20 cellular contexts compared by ENCODE assay signal in the genomic region with DNA sequence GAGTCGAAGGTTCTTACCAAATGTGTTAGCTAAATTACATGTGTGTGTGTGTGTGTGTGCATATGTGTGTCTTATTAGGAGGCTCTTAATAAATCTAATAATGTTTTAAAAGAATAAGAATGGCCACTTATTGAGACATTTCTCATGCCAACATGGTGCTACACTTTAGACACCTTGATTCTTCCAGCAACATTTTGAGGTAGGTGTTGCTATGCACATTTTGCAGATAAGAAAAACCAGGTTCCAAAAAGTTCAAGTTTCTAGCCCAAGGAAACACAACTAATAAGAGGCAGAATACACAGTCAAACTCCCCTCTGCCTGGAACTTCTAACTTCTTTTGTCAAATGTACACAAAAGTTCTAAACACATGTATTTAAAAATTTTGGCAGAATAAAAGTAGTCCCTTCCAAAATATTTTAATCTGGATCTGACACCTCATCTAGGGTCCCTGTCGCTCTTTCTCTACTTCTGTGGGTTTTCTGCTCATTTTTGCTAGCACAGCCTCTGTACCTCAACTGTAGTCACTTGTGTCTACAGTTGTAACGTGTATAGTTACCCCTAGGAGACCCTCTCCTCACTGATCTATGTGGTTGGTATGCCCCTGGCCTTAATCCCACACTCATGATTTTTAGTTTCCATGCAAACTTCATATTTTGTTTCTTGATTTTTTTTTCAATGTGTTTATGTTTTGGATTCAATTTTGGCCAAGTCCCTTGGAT. TPM values are rescaled to one million over a fixed set of nuclear protein-coding genes. Genes with fewer than 3 reads are reported as not detected.
"Had no signal": no experiment of that assay in that cellular context is flagged by ENCODE, and none has a peak within 500 bp of the region (broad histone marks: within the 10 kb centered on the region; RNA-seq: fewer than 3 reads in every experiment).

No MANE protein-coding gene starts in this region.

- H3K4me3 Mint-ChIP-seq: activated CD4-positive, alpha-beta T cell treated with anti-CD3 and anti-CD28 coated beads, Interleukin-2, amount 10 ng/mL, durations not matched to agents 24 days and 14 days; activated CD8-positive, alpha-beta T cell treated with anti-CD3 and anti-CD28 coated beads for 36 hours; dendritic cell treated with granulocyte-macrophage colony-stimulating factor and Interleukin-4, amounts not matched to agents 40 ng/mL and 50 ng/mL, for 4 days; effector memory CD8-positive, alpha-beta T cell; natural killer cell treated with Interleukin-12 subunit alpha and Interleukin-12 subunit beta and Interleukin-15 and Interleukin-18, amount 100 ng/mL, for 72 hours; stimulated activated naive CD8-positive, alpha-beta T cell treated with anti-CD3 and anti-CD28 coated beads, Interleukin-15, Interleukin-2, amounts not matched to agents 100 ng/mL and 50 ng/mL, for 24 hours; type B pancreatic cell had no signal

- DNase-seq: activated CD4-positive, alpha-beta T cell treated with anti-CD3 and anti-CD28 coated beads, Interleukin-2, amount 10 ng/mL, durations not matched to agents 24 days and 14 days; activated CD8-positive, alpha-beta T cell treated with anti-CD3 and anti-CD28 coated beads for 36 hours; activated effector memory CD4-positive, alpha-beta T cell treated with Interleukin-2 at 50 U/mL for 16 hours; activated naive CD4-positive, alpha-beta T cell treated with anti-CD3 and anti-CD28 coated beads, Interleukin-2, amount 50 U/mL, for 16 hours; activated T-cell treated with anti-CD3 and anti-CD28 coated beads, Interleukin-2, amount 50 U/mL, for 48 hours; effector memory CD8-positive, alpha-beta T cell; foreskin fibroblast; mammary epithelial cell; pancreas; stimulated activated CD4-positive, alpha-beta T cell treated with anti-CD3 and anti-CD28 coated beads, Interleukin-2, amount 100 ng/mL, for 24 hours; T1000 had no signal

- H3K27ac ChIP-seq: epithelial cell of prostate, neutrophil, pancreas, suprapubic skin had no signal

- H3K9me3 ChIP-seq: neutrophil, pancreas, suprapubic skin had no signal

- H3K4me3 ChIP-seq: pancreas, suprapubic skin had no signal

- H3K9me3 Mint-ChIP-seq: activated CD4-positive, alpha-beta T cell treated with anti-CD3 and anti-CD28 coated beads, Interleukin-2, amount 10 ng/mL, durations not matched to agents 24 days and 14 days; activated CD8-positive, alpha-beta T cell treated with anti-CD3 and anti-CD28 coated beads for 36 hours; dendritic cell treated with granulocyte-macrophage colony-stimulating factor and Interleukin-4, amounts not matched to agents 40 ng/mL and 50 ng/mL, for 4 days; effector memory CD8-positive, alpha-beta T cell; natural killer cell treated with Interleukin-12 subunit alpha and Interleukin-12 subunit beta and Interleukin-15 and Interleukin-18, amount 100 ng/mL, for 72 hours; stimulated activated naive CD8-positive, alpha-beta T cell treated with anti-CD3 and anti-CD28 coated beads, Interleukin-15, Interleukin-2, amounts not matched to agents 100 ng/mL and 50 ng/mL, for 24 hours; type B pancreatic cell had no signal

- H3K36me3 ChIP-seq: neutrophil, pancreas, suprapubic skin had no signal

- H3K27me3 Mint-ChIP-seq: stimulated activated naive CD8-positive, alpha-beta T cell treated with anti-CD3 and anti-CD28 coated beads, Interleukin-15, Interleukin-2, amounts not matched to agents 100 ng/mL and 50 ng/mL, for 24 hours had no signal

- H3K4me1 ChIP-seq: pancreas had no signal

- H3K27ac Mint-ChIP-seq: activated CD4-positive, alpha-beta T cell treated with anti-CD3 and anti-CD28 coated beads, Interleukin-2, amount 10 ng/mL, durations not matched to agents 24 days and 14 days; activated CD8-positive, alpha-beta T cell treated with anti-CD3 and anti-CD28 coated beads for 36 hours; dendritic cell treated with granulocyte-macrophage colony-stimulating factor and Interleukin-4, amounts not matched to agents 40 ng/mL and 50 ng/mL, for 4 days; effector memory CD8-positive, alpha-beta T cell; natural killer cell treated with Interleukin-12 subunit alpha and Interleukin-12 subunit beta and Interleukin-15 and Interleukin-18, amount 100 ng/mL, for 72 hours; stimulated activated naive CD8-positive, alpha-beta T cell treated with anti-CD3 and anti-CD28 coated beads, Interleukin-15, Interleukin-2, amounts not matched to agents 100 ng/mL and 50 ng/mL, for 24 hours; type B pancreatic cell had no signal

- ATAC-seq: activated CD8-positive, alpha-beta T cell treated with anti-CD3 and anti-CD28 coated beads for 36 hours; effector memory CD8-positive, alpha-beta T cell; natural killer cell treated with Interleukin-12 subunit alpha and Interleukin-12 subunit beta and Interleukin-15 and Interleukin-18, amount 100 ng/mL, for 72 hours; pancreas had no signal

- H3K36me3 Mint-ChIP-seq: natural killer cell treated with Interleukin-12 subunit alpha and Interleukin-12 subunit beta and Interleukin-15 and Interleukin-18, amount 100 ng/mL, for 72 hours; type B pancreatic cell had no signal

- H3K27me3 ChIP-seq: neutrophil, pancreas, suprapubic skin had no signal

RNA-seq across cellular contexts. Expression of gene ANKRD1, which starts 4.3 kb away (rescaled TPM):
- total RNA-seq: activated CD4-positive, alpha-beta T cell treated with anti-CD3 and anti-CD28 coated beads, Interleukin-2, amount 10 ng/mL, durations not matched to agents 24 days and 14 days; activated CD8-positive, alpha-beta T cell treated with anti-CD3 and anti-CD28 coated beads for 36 hours; cerebellum; natural killer cell treated with Interleukin-12 subunit alpha and Interleukin-12 subunit beta and Interleukin-15 and Interleukin-18, amount 100 ng/mL, for 72 hours; T-helper 1 cell treated with Interleukin-12 subunit alpha and Interleukin-12 subunit beta and Interleukin-4 antibody, amounts not matched to agents 30 ng/mL and 1 ng/mL, for 36 hours had no signal

RNA-seq across cellular contexts. Expression of gene HTR7, which starts 58.7 kb away (rescaled TPM):
- total RNA-seq: activated CD4-positive, alpha-beta T cell treated with anti-CD3 and anti-CD28 coated beads, Interleukin-2, amount 10 ng/mL, durations not matched to agents 24 days and 14 days; activated CD8-positive, alpha-beta T cell treated with anti-CD3 and anti-CD28 coated beads for 36 hours; T-helper 1 cell treated with Interleukin-12 subunit alpha and Interleukin-12 subunit beta and Interleukin-4 antibody, amounts not matched to agents 30 ng/mL and 1 ng/mL, for 36 hours had no signal
